ENCODE assay signal across 8 cellular contexts in the genomic region with DNA sequence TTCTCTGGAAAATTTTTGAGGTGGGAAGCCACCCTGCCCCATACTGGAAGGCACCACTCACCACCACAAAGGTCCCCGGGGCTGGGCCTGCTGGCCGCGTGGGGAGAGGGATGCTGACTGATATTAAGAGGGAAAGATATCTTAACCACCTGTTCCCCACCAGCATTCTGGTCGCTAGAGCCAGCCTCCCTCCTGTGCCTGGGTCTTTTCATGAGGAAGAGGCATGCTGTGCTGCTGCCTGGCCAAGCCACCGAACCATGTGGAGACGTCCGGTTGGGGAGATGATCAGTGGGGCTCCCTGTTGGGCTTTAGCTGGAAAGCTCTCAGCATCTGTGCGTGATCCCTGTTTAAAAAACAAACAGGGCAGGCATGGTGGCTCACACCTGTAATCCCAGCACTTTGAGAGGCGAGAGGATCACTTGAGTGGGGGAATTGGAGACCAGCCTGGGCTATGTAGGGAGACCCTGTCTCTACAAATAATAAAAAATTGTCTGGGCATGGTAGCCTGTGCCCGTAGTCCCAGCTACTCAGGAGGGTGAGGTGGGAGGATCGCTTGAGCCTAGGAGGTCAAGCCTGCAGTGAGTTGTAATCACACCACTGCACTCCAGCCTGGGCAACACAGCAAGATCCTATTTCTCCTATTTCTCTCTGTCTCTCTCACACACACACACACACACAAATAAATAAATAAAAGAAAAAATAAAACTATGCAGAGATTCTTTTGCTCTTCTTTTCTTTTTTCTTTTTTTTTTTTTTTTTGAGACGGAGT. TPM values are rescaled to one million over a fixed set of nuclear protein-coding genes. Genes with fewer than 3 reads are reported as not detected.
DNase-seq lines count a peak whose midpoint lies in the region; ATAC-seq and TF ChIP-seq lines count a peak whose summit lies in the region.

No MANE protein-coding gene starts in this region.

- no peaks in the 10 kb centered on the region for H3K9me3 Mint-ChIP-seq in activated naive CD8-positive, alpha-beta T cell treated with anti-CD3 and anti-CD28 coated beads for 36 hours

- H3K4me2 ChIP-seq in DOHH2 (ENCODE audit: low read length) (peak overlapping the region; percentile 86), smooth muscle cell (peak overlapping the region; percentile 88)

- H3K27ac Mint-ChIP-seq in activated naive CD8-positive, alpha-beta T cell treated with anti-CD3 and anti-CD28 coated beads for 36 hours: peak overlapping the region; percentile 99

- no peak overlapping the region for H2AFZ ChIP-seq in smooth muscle cell (ENCODE audit: low read depth)

- H3K4me1 ChIP-seq in DOHH2 (ENCODE audit: control insufficient read depth, low read length) (peaks cover 51% of the 10 kb centered on the region), iPS-15b (ENCODE audit: control insufficient read depth, insufficient read depth, low read length) (no peaks in the 10 kb centered on the region), smooth muscle cell (ENCODE audit: low read depth) (peaks cover 9% of the 10 kb centered on the region)

- 45% methylated on average over 12 of the region's 12 CpGs for WGBS in smooth muscle cell (ENCODE audit: low lambda C conversion rate)

- DNase-seq in NCI-H69 (lab: John Stamatoyannopoulos, UW): peak; percentile 66
- DNase-seq in activated naive CD8-positive, alpha-beta T cell treated with anti-CD3 and anti-CD28 coated beads for 36 hours: peak; percentile 55
- DNase-seq in smooth muscle cell (lab: John Stamatoyannopoulos, UW; ENCODE audit: unreplicated experiment): no peak
- no peak for DNase-seq in mucosa of gallbladder (ENCODE audit: low spot score)

- H3K27ac ChIP-seq in DOHH2 (ENCODE audit: low read depth, low read length) (peak overlapping the region; percentile 87), smooth muscle cell (ENCODE audit: low read depth) (peak overlapping the region; percentile 99)

- H3K4me1 Mint-ChIP-seq in activated naive CD8-positive, alpha-beta T cell treated with anti-CD3 and anti-CD28 coated beads for 36 hours: peaks cover 31% of the 10 kb centered on the region

- no peaks in the 10 kb centered on the region for H3K27me3 ChIP-seq in DOHH2 (ENCODE audit: control insufficient read depth, low read length)
- no peaks in the 10 kb centered on the region for H3K27me3 ChIP-seq in iPS-15b (ENCODE audit: control insufficient read depth, insufficient read depth, low read length)
- no peaks in the 10 kb centered on the region for H3K27me3 ChIP-seq in smooth muscle cell (ENCODE audit: low read depth)

- no peak for ATAC-seq in GM21737 (IDR thresholded peaks at IDR 0.05; ENCODE audit: unreplicated experiment)
- ATAC-seq in GM21367 (IDR thresholded peaks at IDR 0.05; ENCODE audit: unreplicated experiment): no peak

- H3K9ac ChIP-seq in iPS-15b (ENCODE audit: low read depth, low read length) (peak overlapping the region; percentile 89), smooth muscle cell (ENCODE audit: low read depth) (peak overlapping the region; percentile 93)

- H3K27me3 Mint-ChIP-seq in activated naive CD8-positive, alpha-beta T cell treated with anti-CD3 and anti-CD28 coated beads for 36 hours: no peaks in the 10 kb centered on the region

- H3K9me2 ChIP-seq in DOHH2 (replicated peaks; ENCODE audit: control insufficient read depth, low read length): no peaks in the 10 kb centered on the region

- no peaks in the 10 kb centered on the region for H3K9me3 ChIP-seq in DOHH2 (ENCODE audit: control insufficient read depth, insufficient read depth, low read length)
- H3K9me3 ChIP-seq in iPS-15b (ENCODE audit: control insufficient read depth, insufficient read depth, low read length): no peaks in the 10 kb centered on the region
- H3K9me3 ChIP-seq in smooth muscle cell (replicated peaks; ENCODE audit: low read depth): no peaks in the 10 kb centered on the region

- TF ChIP-seq CTCF in DOHH2 (IDR thresholded peaks at IDR 0.05; ENCODE audit: low read depth, low read length, poor library complexity, severe bottlenecking) (no peak), smooth muscle cell (IDR thresholded peaks at IDR 0.05; ENCODE audit: borderline replicate concordance, insufficient read depth, poor library complexity, severe bottlenecking) (no peak)

- peak overlapping the region; percentile 100 for H3K4me3 Mint-ChIP-seq in activated naive CD8-positive, alpha-beta T cell treated with anti-CD3 and anti-CD28 coated beads for 36 hours

- H3K4me3 ChIP-seq in DOHH2 (ENCODE audit: low read length) (peak overlapping the region; percentile 100), iPS-15b (ENCODE audit: low read depth, low read length) (peak overlapping the region; percentile 99), smooth muscle cell (peak overlapping the region; percentile 94)

- H3K36me3 Mint-ChIP-seq in activated naive CD8-positive, alpha-beta T cell treated with anti-CD3 and anti-CD28 coated beads for 36 hours: peaks cover 20% of the 10 kb centered on the region

- no peaks in the 10 kb centered on the region for H3F3A ChIP-seq in DOHH2 (ENCODE audit: control insufficient read depth, insufficient read depth)
- H3F3A ChIP-seq in smooth muscle cell (ENCODE audit: low read depth): peaks cover 3% of the 10 kb centered on the region

- H3K36me3 ChIP-seq in DOHH2 (ENCODE audit: control insufficient read depth, low read length) (peaks cover 41% of the 10 kb centered on the region), iPS-15b (ENCODE audit: control insufficient read depth, insufficient read depth, low read length) (peaks cover 2% of the 10 kb centered on the region), smooth muscle cell (ENCODE audit: low read depth) (no peaks in the 10 kb centered on the region)

- peaks cover 77% of the 10 kb centered on the region for H3K79me2 ChIP-seq in DOHH2 (ENCODE audit: control insufficient read depth, low read length)
- peaks cover 41% of the 10 kb centered on the region for H3K79me2 ChIP-seq in smooth muscle cell (ENCODE audit: low read depth)

- H4K20me1 ChIP-seq in DOHH2 (ENCODE audit: control insufficient read depth, insufficient read depth, low read depth, low read length): no peaks in the 10 kb centered on the region
- H4K20me1 ChIP-seq in smooth muscle cell (ENCODE audit: low read depth): peaks cover 17% of the 10 kb centered on the region

RNA-seq across cellular contexts. Expression of gene KLHL18, which starts 1.0 kb away (rescaled TPM):
- total RNA-seq in activated naive CD8-positive, alpha-beta T cell treated with anti-CD3 and anti-CD28 coated beads for 36 hours: 10 to 100 TPM; 42.2 to 48.6 TPM
- 17.8 and 18.4 TPM in 2 replicates for total RNA-seq in smooth muscle cell
- 17.6 and 25.8 TPM in 2 replicates for polyA plus RNA-seq in smooth muscle cell
- 32.4 TPM for total RNA-seq in mucosa of gallbladder

RNA-seq across cellular contexts. Expression of gene KIF9, which starts 1.2 kb away (rescaled TPM):
- 1 to 10 TPM; 6.9 to 7.6 TPM for total RNA-seq in activated naive CD8-positive, alpha-beta T cell treated with anti-CD3 and anti-CD28 coated beads for 36 hours
- total RNA-seq in smooth muscle cell (2.2 and 5.0 TPM in 2 replicates), mucosa of gallbladder (12.0 TPM)
- polyA plus RNA-seq in smooth muscle cell: 6.5 and 10.9 TPM in 2 replicates

Comparison
In these comparisons a context has a peak if more than half of its experiments do, and no peak if none do; other contexts are left out.
1. DNase-seq: peak in NCI-H69 (single experiment) and activated naive CD8-positive, alpha-beta T cell treated with anti-CD3 and anti-CD28 coated beads for 36 hours (single experiment); none in smooth muscle cell (single experiment) and mucosa of gallbladder (single experiment).
2. Peak in every context shown above with its lines, with median percentiles within 50 percentile points of each other: H3K4me3 ChIP-seq.